ENCODE assay signal across 8 cellular contexts in genomic region chr2:54557601-54558187, GRCh38.
DNase-seq lines count a peak whose midpoint lies in the region; ATAC-seq, FAIRE-seq and TF ChIP-seq lines count a peak whose summit lies in the region.

No MANE protein-coding gene starts in this region.

- H3K9me3 ChIP-seq in H1 (ENCODE audit: insufficient read depth in 2 of 2, low read depth in 1 of 2, low read length in 1 of 2), result no peaks in the 10 kb centered on the region
- no peaks in the 10 kb centered on the region for H3K9me3 ChIP-seq in mononuclear cell (ENCODE audit: low read depth, low read length)

- H4K5ac ChIP-seq in H1 (ENCODE audit: insufficient read length, low read depth, low read length), result no peak overlapping the region

- FAIRE-seq in H1 (lab: Jason Lieb, UNC), result no peak

- H3K4ac ChIP-seq in H1 (replicated peaks; ENCODE audit: insufficient read length, low read depth, low read length), result no peak overlapping the region

- no peak for TF ChIP-seq CTCF in H1 (IDR thresholded peaks at IDR 0.05; ENCODE audit: control extremely low read depth in 1 of 3, insufficient read depth in 1 of 3, low read depth in 1 of 3, low read length in 3 of 3)

- peak overlapping the region; percentile 91; the same call in 1 of the 2 replicates for H2BK12ac ChIP-seq in H1 (ENCODE audit: low read depth, low read length)

- no peak for TF ChIP-seq EP300 in H1 (IDR thresholded peaks at IDR 0.05; ENCODE audit: borderline replicate concordance in 1 of 2, low read depth in 2 of 2, low read length in 2 of 2)

- H3K4me1 Mint-ChIP-seq in activated CD4-positive, alpha-beta memory T cell treated with anti-CD3 and anti-CD28 coated beads, Interleukin-2, amount 10 ng/mL, durations not matched to agents 7 days and 5 days, result peaks cover 29% of the 10 kb centered on the region
- peaks cover 53 to 73% of the 10 kb centered on the region in 2 donors for H3K4me1 Mint-ChIP-seq in stimulated activated naive B cell treated with anti-CD40 and anti-IgM and Interleukin-4, amounts not matched to agents 10 μg/mL and 1 μg/mL and 100 μg/mL, for 72 hours

- peak overlapping the region; percentile 91 for H3K4me3 Mint-ChIP-seq in activated CD4-positive, alpha-beta memory T cell treated with anti-CD3 and anti-CD28 coated beads, Interleukin-2, amount 10 ng/mL, durations not matched to agents 7 days and 5 days
- peak overlapping the region; percentile 94 for H3K4me3 Mint-ChIP-seq in stimulated activated naive B cell treated with anti-CD40 and anti-IgM and Interleukin-4, amounts not matched to agents 10 μg/mL and 1 μg/mL and 100 μg/mL, for 72 hours

- 0 out of 3 replicates have a peak, but pooled peaks of 1 of the 2 experiments have one; percentile 5 for TF ChIP-seq POLR2A in H1 (IDR thresholded peaks at IDR 0.05; ENCODE audit: control extremely low read depth in 1 of 2, low read depth in 2 of 2, low read length in 2 of 2)

- no peak overlapping the region for H2BK20ac ChIP-seq in H1 (ENCODE audit: low read length)

- H3K9me3 Mint-ChIP-seq in activated CD4-positive, alpha-beta memory T cell treated with anti-CD3 and anti-CD28 coated beads, Interleukin-2, amount 10 ng/mL, durations not matched to agents 7 days and 5 days, result no peaks in the 10 kb centered on the region
- H3K9me3 Mint-ChIP-seq in stimulated activated naive B cell treated with anti-CD40 and anti-IgM and Interleukin-4, amounts not matched to agents 10 μg/mL and 1 μg/mL and 100 μg/mL, for 72 hours, result no peaks in the 10 kb centered on the region

- H3K4me3 ChIP-seq in H1 (ENCODE audit: extremely low read depth in 1 of 4, insufficient read depth in 2 of 4, low read depth in 3 of 4, low read length in 4 of 4), result peak overlapping the region; percentile 84 to 99 (median 94)
- H3K4me3 ChIP-seq in mononuclear cell (ENCODE audit: low read length), result peak overlapping the region; percentile 90

- H3K36me3 Mint-ChIP-seq in activated CD4-positive, alpha-beta memory T cell treated with anti-CD3 and anti-CD28 coated beads, Interleukin-2, amount 10 ng/mL, durations not matched to agents 7 days and 5 days (ENCODE audit: low read depth), result peaks cover 30% of the 10 kb centered on the region
- peaks cover 0 to 9% of the 10 kb centered on the region in 2 donors for H3K36me3 Mint-ChIP-seq in stimulated activated naive B cell treated with anti-CD40 and anti-IgM and Interleukin-4, amounts not matched to agents 10 μg/mL and 1 μg/mL and 100 μg/mL, for 72 hours

- no peak overlapping the region for H2BK120ac ChIP-seq in H1 (replicated peaks; ENCODE audit: low read depth, low read length)

- H3K18ac ChIP-seq in H1 (ENCODE audit: extremely low read depth, low read length), result peak overlapping the region; percentile 86

- H3K4me1 ChIP-seq in H1 (replicated peaks in 1 of 4; ENCODE audit: control insufficient read depth in 3 of 4, insufficient read depth in 4 of 4, low read length in 3 of 4) (peaks cover 3 to 11% (median 8%) of the 10 kb centered on the region in 4 experiments), mononuclear cell (ENCODE audit: insufficient read depth, low read length) (peaks cover 49% of the 10 kb centered on the region)

- H3K27me3 ChIP-seq in H1 (replicated peaks in 1 of 4; ENCODE audit: control insufficient read depth in 3 of 4, extremely low read depth in 1 of 4, insufficient read depth in 3 of 4, low read length in 3 of 4) (no peaks in the 10 kb centered on the region), mononuclear cell (ENCODE audit: insufficient read depth, low read length) (no peaks in the 10 kb centered on the region)

- CTCF ChIA-PET in activated CD4-positive, alpha-beta memory T cell treated with anti-CD3 and anti-CD28 coated beads, Interleukin-2, amount 10 ng/mL, durations not matched to agents 7 days and 5 days (lab: Charles Lee), result interaction anchor here (1.0 to 5.4 kb wide), 10 partner anchors 12 to 147 kb away, joined by 3 to 76 read pairs (median 8); no protein-coding TSS in a partner anchor
- CTCF ChIA-PET in H1 (lab: Charles Lee; ENCODE audit: partially characterized antibody), result interaction anchor here (0.6 to 3.7 kb wide), 3 partner anchors 10 to 1063 kb away, joined by 3 to 21 read pairs (median 16); no protein-coding TSS in a partner anchor

- H3K27ac Mint-ChIP-seq in activated CD4-positive, alpha-beta memory T cell treated with anti-CD3 and anti-CD28 coated beads, Interleukin-2, amount 10 ng/mL, durations not matched to agents 7 days and 5 days, result peak overlapping the region; percentile 44
- H3K27ac Mint-ChIP-seq in stimulated activated naive B cell treated with anti-CD40 and anti-IgM and Interleukin-4, amounts not matched to agents 10 μg/mL and 1 μg/mL and 100 μg/mL, for 72 hours, result peak overlapping the region; percentile 75

- H2AFZ ChIP-seq in H1 (ENCODE audit: low read length), result peak overlapping the region; percentile 79

- H2BK15ac ChIP-seq in H1 (ENCODE audit: low read length), result 0 out of 2 replicates have a peak overlapping the region, but pooled peaks have one; percentile 12

- peaks cover 4 to 8% of the 10 kb centered on the region in 2 experiments for H4K20me1 ChIP-seq in H1 (replicated peaks in 1 of 2; ENCODE audit: control insufficient read depth in 1 of 2, insufficient read depth in 2 of 2, low read length in 2 of 2)

- H3K27ac ChIP-seq in H1 (ENCODE audit: low read depth, low read length), result peak overlapping the region; percentile 77

- H4K8ac ChIP-seq in H1 (ENCODE audit: extremely low read depth, insufficient read depth, low read length), result peak overlapping the region; percentile 96

- H2BK5ac ChIP-seq in H1 (ENCODE audit: low read depth, low read length), result peak overlapping the region; percentile 90

- POLR2A ChIA-PET in activated CD4-positive, alpha-beta memory T cell treated with anti-CD3 and anti-CD28 coated beads, Interleukin-2, amount 10 ng/mL, durations not matched to agents 7 days and 5 days (lab: Charles Lee), result interaction anchor here (0.6 to 15.5 kb wide), 23 partner anchors 9 to 770 kb away, joined by 3 to 570 read pairs (median 5); partner anchors contain the start of genes ACYP2 and RTN4
- POLR2A ChIA-PET in H1 (lab: Charles Lee; ENCODE audit: partially characterized antibody), result interaction anchor here (0.8 to 4.0 kb wide), 15 partner anchors 9 to 106 kb away, joined by 3 to 31 read pairs (median 5); no protein-coding TSS in a partner anchor

- peaks cover 20% of the 10 kb centered on the region for H3K23me2 ChIP-seq in H1 (ENCODE audit: low read depth, low read length)

- TF ChIP-seq RAD21 in H1 (IDR thresholded peaks at IDR 0.05 in 1 of 2, conservative IDR thresholded peaks at IDR 0.05 in 1 of 2; ENCODE audit: low read depth in 2 of 2, low read length in 2 of 2), result no peak

- peak; percentile 29 for ATAC-seq in HG02938 (IDR thresholded peaks at IDR 0.05; ENCODE audit: unreplicated experiment)
- ATAC-seq in stimulated activated naive B cell treated with anti-CD40 and anti-IgM and Interleukin-4, amounts not matched to agents 10 μg/mL and 1 μg/mL and 100 μg/mL, for 72 hours (replicated peaks), result peak; percentile 55

- H3K36me3 ChIP-seq in H1 (ENCODE audit: control insufficient read depth in 2 of 4, insufficient read depth in 4 of 4, low read length in 3 of 4), result no peaks in the 10 kb centered on the region

- H2AK5ac ChIP-seq in H1 (ENCODE audit: low read depth, low read length), result no peak overlapping the region

- no peak overlapping the region for H3K23ac ChIP-seq in H1 (ENCODE audit: insufficient read length)

- H3K79me1 ChIP-seq in H1 (ENCODE audit: low read depth, low read length), result peaks cover 2% of the 10 kb centered on the region; the same call in 1 of the 2 replicates

- peaks cover 13 to 47% of the 10 kb centered on the region in 2 experiments; a peak in 3 of 4 replicates for H3K79me2 ChIP-seq in H1 (ENCODE audit: control insufficient read depth in 1 of 2, insufficient read depth in 2 of 2, low read length in 2 of 2)

- peak overlapping the region; percentile 54 for H4K91ac ChIP-seq in H1 (replicated peaks; ENCODE audit: insufficient read length, low read length)

- peak overlapping the region; percentile 75 to 92 (median 86) for H3K9ac ChIP-seq in H1 (replicated peaks in 1 of 4; ENCODE audit: extremely low read depth in 1 of 4, low read depth in 3 of 4, low read length in 3 of 4)

- H3K27me3 Mint-ChIP-seq in activated CD4-positive, alpha-beta memory T cell treated with anti-CD3 and anti-CD28 coated beads, Interleukin-2, amount 10 ng/mL, durations not matched to agents 7 days and 5 days, result peaks cover 5% of the 10 kb centered on the region
- no peaks in the 10 kb centered on the region for H3K27me3 Mint-ChIP-seq in stimulated activated naive B cell treated with anti-CD40 and anti-IgM and Interleukin-4, amounts not matched to agents 10 μg/mL and 1 μg/mL and 100 μg/mL, for 72 hours

- H3K4me2 ChIP-seq in H1 (ENCODE audit: insufficient read depth in 1 of 2, low read depth in 2 of 2, low read length in 2 of 2), result peak overlapping the region; percentile 72 to 83

- no peak overlapping the region for H3K14ac ChIP-seq in H1 (ENCODE audit: insufficient read length)

- H3K56ac ChIP-seq in H1 (replicated peaks; ENCODE audit: insufficient read length, low read depth, low read length), result peak overlapping the region; percentile 33

- DNase-seq in NCI-H1092 treated with DMSO at 0.1 percent for 48 hours (lab: John Stamatoyannopoulos, UW) (peak; percentile 25), NCI-H1092 (lab: John Stamatoyannopoulos, UW) (no peak), NCI-H2227 (lab: John Stamatoyannopoulos, UW; ENCODE audit: unreplicated experiment) (peak; percentile 62), H1 (ENCODE audit: low read depth in 1 of 2, low spot score in 2 of 2) (peak in 1 of 2 experiments; percentile 83)
- DNase-seq in activated CD4-positive, alpha-beta memory T cell treated with anti-CD3 and anti-CD28 coated beads, Interleukin-2, amount 10 ng/mL, durations not matched to agents 7 days and 5 days, result peak; percentile 71
- peak; percentile 55 for DNase-seq in stimulated activated naive B cell treated with anti-CD40 and anti-IgM and Interleukin-4, amounts not matched to agents 10 μg/mL and 1 μg/mL and 100 μg/mL, for 72 hours

- WGBS in H1 (ENCODE audit: extremely low coverage in 1 of 2, insufficient coverage in 1 of 2, insufficient read length in 1 of 2, insufficient replicate concordance in 2 of 2, low coverage in 1 of 2, low lambda C conversion rate in 2 of 2, missing lambda C conversion rate in 1 of 2), 2 experiments, result 2% methylated on average over 41 of the region's 48 CpGs; no CpG with 5 or more reads in 1 of the 2 experiments

TF ChIP-seq in H1, 55 proteins besides CTCF, POLR2A, EP300 and RAD21 (continues in another document):
- peak; percentile 69 for TF ChIP-seq E2F6 (IDR thresholded peaks at IDR 0.05)
- TF ChIP-seq SRF (IDR thresholded peaks at IDR 0.05; ENCODE audit: low read depth, low read length), result no peak
- TF ChIP-seq TAF7 (optimal IDR thresholded peaks at IDR 0.05; ENCODE audit: borderline replicate concordance, low read depth, low read length), result peak; percentile 57
- no peak for TF ChIP-seq MAFK (IDR thresholded peaks at IDR 0.05; ENCODE audit: low read depth, low read length)
- TF ChIP-seq FOSL1 (IDR thresholded peaks at IDR 0.05; ENCODE audit: insufficient read depth, low read depth, low read length), result no peak
